In the genomic region with DNA sequence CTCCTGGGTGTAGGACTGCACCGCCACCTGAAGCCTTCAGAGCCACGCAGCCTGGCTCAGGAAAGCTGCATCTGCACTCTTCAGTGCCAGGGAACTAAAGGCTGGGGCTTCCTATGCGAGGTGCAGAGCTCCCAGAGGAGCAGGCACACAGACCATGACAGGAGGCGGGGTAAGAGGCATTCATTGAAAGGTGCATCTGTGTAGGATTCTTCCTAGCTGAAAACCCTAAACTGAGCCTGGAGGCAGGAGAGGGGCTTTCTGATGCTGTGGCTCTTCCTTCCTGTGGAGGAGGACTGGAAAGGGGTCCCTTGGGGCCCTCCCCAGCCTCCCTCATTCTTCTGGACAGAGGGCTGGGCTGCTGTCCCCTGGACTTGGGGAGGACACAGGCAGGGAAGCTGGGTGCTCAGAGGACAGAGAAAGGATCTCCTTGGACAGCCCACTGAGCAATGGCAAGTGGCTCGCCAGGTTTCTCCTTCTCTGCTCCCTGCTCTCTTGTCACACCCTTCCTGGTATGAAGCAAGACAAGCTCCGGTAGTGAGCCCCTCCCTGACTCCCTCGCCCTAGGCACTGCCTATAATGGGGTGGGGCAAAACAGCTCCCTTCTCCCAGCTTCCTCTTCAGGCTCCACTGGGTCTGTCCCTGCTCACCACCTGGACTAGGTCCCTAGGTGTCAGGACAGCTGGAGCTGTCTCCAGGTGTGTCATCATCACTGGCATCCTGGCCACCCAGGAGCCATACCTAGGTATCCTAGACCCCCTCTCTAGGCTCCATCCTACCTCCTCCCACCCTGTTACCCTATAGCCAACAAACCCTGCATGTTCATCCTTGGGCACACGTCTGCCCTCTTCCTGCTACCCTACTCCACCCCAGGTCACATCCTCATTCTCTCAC, we compare ENCODE assay signal across 11 cellular contexts. TPM values are rescaled to one million over a fixed set of nuclear protein-coding genes. Genes with fewer than 3 reads are reported as not detected.
DNase-seq lines count a peak whose midpoint lies in the region; TF ChIP-seq lines count a peak whose summit lies in the region.
"Had no signal": no experiment of that assay in that cellular context is flagged by ENCODE, and none has a peak within 500 bp of the region (broad histone marks: within the 10 kb centered on the region; RNA-seq: fewer than 3 reads in every experiment).

No MANE protein-coding gene starts in this region.

- 42 to 55% (median 50%) methylated on average over 8 of the region's 8 CpGs for WGBS in spleen, 5 donors

- H3K4me3 ChIP-seq in spleen: no peak overlapping the region

- no peak for DNase-seq in T-helper 2 cell treated with Interferon-gamma antibody and Interleukin-4, amounts not matched to agents 5 μg/mL and 100 μg/mL, for 36 hours (ENCODE audit: low spot score)
- DNase-seq in T-helper 2 cell (no peak), NCI-H526 treated with DMSO at 0.1 percent for 48 hours (lab: John Stamatoyannopoulos, UW) (peak; percentile 29), erythroblast (lab: John Stamatoyannopoulos, UW) (peak; percentile 56 to 65), spleen (peak; percentile 73), SW 1271 (lab: John Stamatoyannopoulos, UW) (no peak), nephron progenitor cell (no peak), NCI-H2227 treated with DMSO at 0.1 percent for 48 hours (lab: John Stamatoyannopoulos, UW) (no peak)
- DNase-seq: activated gamma-delta T cell had no signal

- no peaks in the 10 kb centered on the region for H3K9me3 ChIP-seq in spleen

- no peaks in the 10 kb centered on the region for H3K27me3 Mint-ChIP-seq in T-helper 2 cell treated with Interferon-gamma antibody and Interleukin-4, amounts not matched to agents 5 μg/mL and 100 μg/mL, for 36 hours (ENCODE audit: low read depth)
- H3K27me3 Mint-ChIP-seq in nephron progenitor cell (ENCODE audit: low read depth, poor library complexity): peaks cover 4% of the 10 kb centered on the region

- H3K27me3 ChIP-seq in spleen (replicated peaks in 1 of 7): no peaks in the 10 kb centered on the region

- H3K4me1 Mint-ChIP-seq in T-helper 2 cell treated with Interferon-gamma antibody and Interleukin-4, amounts not matched to agents 5 μg/mL and 100 μg/mL, for 36 hours (ENCODE audit: low read depth): peaks cover 27% of the 10 kb centered on the region
- peaks cover 14% of the 10 kb centered on the region for H3K4me1 Mint-ChIP-seq in nephron progenitor cell

- H3K36me3 ChIP-seq in spleen: no peaks in the 10 kb centered on the region

- H3K36me3 Mint-ChIP-seq in T-helper 2 cell treated with Interferon-gamma antibody and Interleukin-4, amounts not matched to agents 5 μg/mL and 100 μg/mL, for 36 hours (ENCODE audit: low read depth): no peaks in the 10 kb centered on the region
- no peaks in the 10 kb centered on the region for H3K36me3 Mint-ChIP-seq in nephron progenitor cell (ENCODE audit: low read depth)

- H3K4me1 ChIP-seq in spleen: peaks cover 0 to 47% (median 14%) of the 10 kb centered on the region in 6 donors

- intact Hi-C loops in spleen (cut with DNase I; ENCODE audit: low total_unique reads): no loop called here

- H3K9me3 Mint-ChIP-seq in T-helper 2 cell treated with Interferon-gamma antibody and Interleukin-4, amounts not matched to agents 5 μg/mL and 100 μg/mL, for 36 hours: no peaks in the 10 kb centered on the region
- H3K9me3 Mint-ChIP-seq in nephron progenitor cell: no peaks in the 10 kb centered on the region

- peak; percentile 49 for TF ChIP-seq POLR2A in erythroblast (IDR thresholded peaks at IDR 0.05; ENCODE audit: low read length)
- no peak for TF ChIP-seq POLR2A in spleen (IDR thresholded peaks at IDR 0.05)

- no peak overlapping the region for H3K4me3 Mint-ChIP-seq in T-helper 2 cell treated with Interferon-gamma antibody and Interleukin-4, amounts not matched to agents 5 μg/mL and 100 μg/mL, for 36 hours
- H3K4me3 Mint-ChIP-seq in nephron progenitor cell: no peak overlapping the region

- TF ChIP-seq CTCF in spleen (IDR thresholded peaks at IDR 0.05 in 8 of 11, conservative IDR thresholded peaks at IDR 0.05 in 3 of 11) (no peak), nephron progenitor cell (IDR thresholded peaks at IDR 0.05) (no peak)

- H3K27ac ChIP-seq in spleen: peak overlapping the region in 7 of 8 donors; percentile 10 to 87 (median 59)

- peak overlapping the region; percentile 47 for H3K27ac Mint-ChIP-seq in T-helper 2 cell treated with Interferon-gamma antibody and Interleukin-4, amounts not matched to agents 5 μg/mL and 100 μg/mL, for 36 hours
- H3K27ac Mint-ChIP-seq in nephron progenitor cell: no peak overlapping the region

RNA-seq across cellular contexts. Expression of a gene that starts 20.0 kb away (rescaled TPM):
- total RNA-seq in spleen: 100 to 1,000 TPM; 121 to 403 (median 193) TPM
- polyA plus RNA-seq in spleen: 100 to 1,000 TPM; 578 to 779 (median 653) TPM
- polyA plus RNA-seq: neural cell had no signal

RNA-seq across cellular contexts. Expression of a gene that starts 25.0 kb away (rescaled TPM):
- total RNA-seq in spleen: 1 to 10 TPM in 1 of 7 donors, not detected in 6; 2.8 TPM
- polyA plus RNA-seq in spleen: under 1 TPM in 2 of 3 donors, not detected in 1; 0.32 to 0.46 TPM
- total RNA-seq: fibroblast of lung had no signal
- polyA plus RNA-seq: neural cell had no signal

RNA-seq across cellular contexts. Expression of a gene that starts 29.9 kb away (rescaled TPM):
- 100 to 1,000 TPM; 161 to 521 (median 309) TPM for total RNA-seq in spleen
- 100 to 1,000 TPM; 309 to 755 (median 572) TPM for polyA plus RNA-seq in spleen
- polyA plus RNA-seq: neural cell had no signal

RNA-seq across cellular contexts. Expression of a gene that starts 33.3 kb away (rescaled TPM):
- total RNA-seq in spleen: 1 to 10 TPM in 2 of 7 donors, under 1 TPM in 1, not detected in 4; 0.44 to 1.3 (median 1.0) TPM
- 1 to 10 TPM; 1.1 to 2.6 (median 2.2) TPM for polyA plus RNA-seq in spleen
- polyA plus RNA-seq: neural cell had no signal

RNA-seq across cellular contexts. Expression of a gene that starts 49.9 kb away (rescaled TPM):
- total RNA-seq in spleen: under 1 TPM in 2 of 7 donors, not detected in 5; 0.60 to 0.97 TPM
- 1 to 10 TPM in 2 of 3 donors, under 1 TPM in 1; 0.61 to 5.2 (median 2.8) TPM for polyA plus RNA-seq in spleen
- polyA plus RNA-seq: neural cell had no signal

Comparison
In these comparisons a context has a peak if more than half of its experiments do, and no peak if none do; other contexts are left out.
1. DNase-seq: peak in NCI-H526 treated with DMSO at 0.1 percent for 48 hours (single experiment), erythroblast (2 of 2) and spleen (single experiment); none in T-helper 2 cell treated with Interferon-gamma antibody and Interleukin-4, amounts not matched to agents 5 μg/mL and 100 μg/mL, for 36 hours (single experiment), T-helper 2 cell (0 of 5), SW 1271 (0 of 2), nephron progenitor cell (single experiment) and NCI-H2227 treated with DMSO at 0.1 percent for 48 hours (single experiment).